ENCODE assay signal across 31 cellular contexts in the genomic region with DNA sequence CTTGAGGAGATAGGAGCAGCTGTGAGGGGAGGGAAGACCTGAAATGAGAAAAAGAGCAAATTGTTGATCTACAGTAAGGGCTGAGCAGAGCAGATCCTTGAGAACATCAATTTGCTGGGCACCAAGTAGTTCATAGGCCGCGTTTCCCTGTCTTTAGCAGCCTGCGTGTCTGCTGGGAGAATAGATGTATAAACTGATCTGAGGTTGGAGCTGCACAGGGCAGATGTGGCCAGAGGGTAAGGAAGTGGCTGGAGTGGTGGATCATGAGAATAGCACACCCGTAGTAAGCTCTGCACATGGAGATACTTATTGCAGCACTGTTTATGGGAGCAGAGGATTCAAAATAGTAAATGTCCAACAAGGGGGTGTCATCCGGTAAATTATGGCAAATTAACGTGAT. TPM values are rescaled to one million over a fixed set of nuclear protein-coding genes. Genes with fewer than 3 reads are reported as not detected.
"Had no signal": no experiment of that assay in that cellular context is flagged by ENCODE, and none has a peak within 500 bp of the region (broad histone marks: within the 10 kb centered on the region; RNA-seq: fewer than 3 reads in every experiment).

No MANE protein-coding gene starts in this region.

- H3K27ac Mint-ChIP-seq: activated CD4-positive, alpha-beta memory T cell treated with anti-CD3 and anti-CD28 coated beads, Interleukin-2, amount 10 ng/mL, durations not matched to agents 7 days and 5 days; activated CD4-positive, alpha-beta T cell treated with anti-CD3 and anti-CD28 coated beads, Interleukin-2, amount 10 ng/mL, durations not matched to agents 7 days and 5 days; activated naive CD4-positive, alpha-beta T cell treated with anti-CD3 and anti-CD28 coated beads, Interleukin-2, amount 10 ng/mL, durations not matched to agents 7 days and 5 days; activated naive CD4-positive, alpha-beta T cell treated with anti-CD3 and anti-CD28 coated beads, Interleukin-2, amount 50 U/mL, for 72 hours; activated naive CD8-positive, alpha-beta T cell treated with anti-CD3 and anti-CD28 coated beads, Interleukin-2, amount 10 ng/mL, durations not matched to agents 7 days and 5 days; activated T-cell treated with anti-CD3 and anti-CD28 coated beads, Interleukin-2, amount 50 U/mL, for 24 hours; activated T-cell treated with anti-CD3 and anti-CD28 coated beads, Interleukin-2, amount 50 U/mL, for 72 hours; dendritic cell treated with granulocyte-macrophage colony-stimulating factor and Interleukin-4, amounts not matched to agents 40 ng/mL and 50 ng/mL, for 4 days; WTC11 had no signal

- H3K4me1 ChIP-seq: gastroesophageal sphincter had no signal

- H3K4me3 Mint-ChIP-seq: activated CD4-positive, alpha-beta memory T cell treated with anti-CD3 and anti-CD28 coated beads, Interleukin-2, amount 10 ng/mL, durations not matched to agents 7 days and 5 days; activated CD4-positive, alpha-beta T cell treated with anti-CD3 and anti-CD28 coated beads, Interleukin-2, amount 10 ng/mL, durations not matched to agents 7 days and 5 days; activated naive CD4-positive, alpha-beta T cell treated with anti-CD3 and anti-CD28 coated beads, Interleukin-2, amount 10 ng/mL, durations not matched to agents 7 days and 5 days; activated naive CD8-positive, alpha-beta T cell treated with anti-CD3 and anti-CD28 coated beads, Interleukin-2, amount 10 ng/mL, durations not matched to agents 7 days and 5 days; activated T-cell treated with anti-CD3 and anti-CD28 coated beads, Interleukin-2, amount 50 U/mL, for 24 hours; activated T-cell treated with anti-CD3 and anti-CD28 coated beads, Interleukin-2, amount 50 U/mL, for 72 hours; central memory CD8-positive, alpha-beta T cell; dendritic cell treated with granulocyte-macrophage colony-stimulating factor and Interleukin-4, amounts not matched to agents 40 ng/mL and 50 ng/mL, for 4 days; WTC11 had no signal

- H3K36me3 ChIP-seq: brain microvascular endothelial cell, gastroesophageal sphincter, heart right ventricle had no signal

- H3K36me3 Mint-ChIP-seq: activated naive CD4-positive, alpha-beta T cell treated with anti-CD3 and anti-CD28 coated beads, Interleukin-2, amount 10 ng/mL, durations not matched to agents 7 days and 5 days; activated naive CD4-positive, alpha-beta T cell treated with anti-CD3 and anti-CD28 coated beads, Interleukin-2, amount 50 U/mL, for 72 hours; activated naive CD8-positive, alpha-beta T cell treated with anti-CD3 and anti-CD28 coated beads, Interleukin-2, amount 10 ng/mL, durations not matched to agents 7 days and 5 days; WTC11 had no signal

- ATAC-seq: activated naive CD4-positive, alpha-beta T cell treated with anti-CD3 and anti-CD28 coated beads, Interleukin-2, amount 50 U/mL, for 72 hours; activated T-cell treated with anti-CD3 and anti-CD28 coated beads, Interleukin-2, amount 50 U/mL, for 72 hours; esophagus mucosa; gastroesophageal sphincter; heart right ventricle; WTC11 had no signal

- H3K9me3 ChIP-seq: ascending aorta, gastroesophageal sphincter, heart right ventricle had no signal

- DNase-seq: activated CD4-positive, alpha-beta memory T cell treated with anti-CD3 and anti-CD28 coated beads, Interleukin-2, amount 10 ng/mL, durations not matched to agents 7 days and 5 days; activated CD4-positive, alpha-beta T cell treated with anti-CD3 and anti-CD28 coated beads for 1 hour; activated CD4-positive, alpha-beta T cell treated with anti-CD3 and anti-CD28 coated beads for 4 hours; activated CD4-positive, alpha-beta T cell treated with anti-CD3 and anti-CD28 coated beads, Interleukin-2, amount 10 ng/mL, durations not matched to agents 7 days and 5 days; activated CD4-positive, alpha-beta T cell treated with anti-CD3 and anti-CD28 coated beads, Interleukin-2, amount 50 U/mL, for 4 hours; activated CD8-positive, alpha-beta memory T cell treated with anti-CD3 and anti-CD28 coated beads, Interleukin-2, amount 50 U/mL, for 48 hours; activated gamma-delta T cell; activated naive CD4-positive, alpha-beta T cell; activated naive CD4-positive, alpha-beta T cell treated with anti-CD3 and anti-CD28 coated beads, Interleukin-2, amount 10 ng/mL, durations not matched to agents 7 days and 5 days; activated naive CD8-positive, alpha-beta T cell treated with anti-CD3 and anti-CD28 coated beads, Interleukin-2, amount 10 ng/mL, durations not matched to agents 7 days and 5 days; activated T-cell treated with anti-CD3 and anti-CD28 coated beads for 4 hours; activated T-cell treated with anti-CD3 and anti-CD28 coated beads, Interleukin-2, amount 50 U/mL, for 24 hours; activated T-cell treated with anti-CD3 and anti-CD28 coated beads, Interleukin-2, amount 50 U/mL, for 72 hours; brain microvascular endothelial cell; dorsolateral prefrontal cortex; effector memory CD4-positive, alpha-beta T cell; heart right ventricle; T-helper 2 cell had no signal

- H3K27me3 ChIP-seq: ascending aorta, brain microvascular endothelial cell had no signal

- H3K9me3 Mint-ChIP-seq: activated CD4-positive, alpha-beta memory T cell treated with anti-CD3 and anti-CD28 coated beads, Interleukin-2, amount 10 ng/mL, durations not matched to agents 7 days and 5 days; activated CD4-positive, alpha-beta T cell treated with anti-CD3 and anti-CD28 coated beads, Interleukin-2, amount 10 ng/mL, durations not matched to agents 7 days and 5 days; activated naive CD4-positive, alpha-beta T cell treated with anti-CD3 and anti-CD28 coated beads, Interleukin-2, amount 10 ng/mL, durations not matched to agents 7 days and 5 days; activated naive CD8-positive, alpha-beta T cell treated with anti-CD3 and anti-CD28 coated beads, Interleukin-2, amount 10 ng/mL, durations not matched to agents 7 days and 5 days; activated T-cell treated with anti-CD3 and anti-CD28 coated beads, Interleukin-2, amount 50 U/mL, for 24 hours; activated T-cell treated with anti-CD3 and anti-CD28 coated beads, Interleukin-2, amount 50 U/mL, for 72 hours; central memory CD8-positive, alpha-beta T cell; dendritic cell treated with granulocyte-macrophage colony-stimulating factor and Interleukin-4, amounts not matched to agents 40 ng/mL and 50 ng/mL, for 4 days; WTC11 had no signal

- H3K4me1 Mint-ChIP-seq: activated CD4-positive, alpha-beta memory T cell treated with anti-CD3 and anti-CD28 coated beads, Interleukin-2, amount 10 ng/mL, durations not matched to agents 7 days and 5 days; activated CD4-positive, alpha-beta T cell treated with anti-CD3 and anti-CD28 coated beads, Interleukin-2, amount 10 ng/mL, durations not matched to agents 7 days and 5 days; activated naive CD4-positive, alpha-beta T cell treated with anti-CD3 and anti-CD28 coated beads, Interleukin-2, amount 10 ng/mL, durations not matched to agents 7 days and 5 days; activated naive CD8-positive, alpha-beta T cell treated with anti-CD3 and anti-CD28 coated beads, Interleukin-2, amount 10 ng/mL, durations not matched to agents 7 days and 5 days; central memory CD8-positive, alpha-beta T cell had no signal

- H3K4me3 ChIP-seq: ascending aorta, coronary artery, dorsolateral prefrontal cortex, gastroesophageal sphincter, heart right ventricle had no signal

- H3K27me3 Mint-ChIP-seq: activated CD4-positive, alpha-beta memory T cell treated with anti-CD3 and anti-CD28 coated beads, Interleukin-2, amount 10 ng/mL, durations not matched to agents 7 days and 5 days; activated naive CD8-positive, alpha-beta T cell treated with anti-CD3 and anti-CD28 coated beads, Interleukin-2, amount 10 ng/mL, durations not matched to agents 7 days and 5 days had no signal

- H3K27ac ChIP-seq: ascending aorta, brain microvascular endothelial cell, coronary artery, dorsolateral prefrontal cortex, gastroesophageal sphincter, heart right ventricle, VCaP had no signal

RNA-seq across cellular contexts. Expression of a gene that starts 44.4 kb away (rescaled TPM):
- total RNA-seq: activated CD4-positive, alpha-beta memory T cell treated with anti-CD3 and anti-CD28 coated beads, Interleukin-2, amount 10 ng/mL, durations not matched to agents 7 days and 5 days; activated CD4-positive, alpha-beta T cell treated with anti-CD3 and anti-CD28 coated beads, Interleukin-2, amount 10 ng/mL, durations not matched to agents 7 days and 5 days; activated naive CD4-positive, alpha-beta T cell treated with anti-CD3 and anti-CD28 coated beads, Interleukin-2, amount 50 U/mL, for 72 hours; activated naive CD8-positive, alpha-beta T cell treated with anti-CD3 and anti-CD28 coated beads, Interleukin-2, amount 10 ng/mL, durations not matched to agents 7 days and 5 days; activated T-cell treated with anti-CD3 and anti-CD28 coated beads, Interleukin-2, amount 50 U/mL, for 72 hours; bronchial epithelial cell; endothelial cell of umbilical vein; glomerular endothelial cell; T-helper 1 cell treated with Interleukin-12 subunit alpha and Interleukin-12 subunit beta and Interleukin-4 antibody, amounts not matched to agents 30 ng/mL and 1 ng/mL, for 36 hours had no signal
- polyA plus RNA-seq: endothelial cell of umbilical vein had no signal
